ENCODE assay signal across 8 cellular contexts in the genomic region with DNA sequence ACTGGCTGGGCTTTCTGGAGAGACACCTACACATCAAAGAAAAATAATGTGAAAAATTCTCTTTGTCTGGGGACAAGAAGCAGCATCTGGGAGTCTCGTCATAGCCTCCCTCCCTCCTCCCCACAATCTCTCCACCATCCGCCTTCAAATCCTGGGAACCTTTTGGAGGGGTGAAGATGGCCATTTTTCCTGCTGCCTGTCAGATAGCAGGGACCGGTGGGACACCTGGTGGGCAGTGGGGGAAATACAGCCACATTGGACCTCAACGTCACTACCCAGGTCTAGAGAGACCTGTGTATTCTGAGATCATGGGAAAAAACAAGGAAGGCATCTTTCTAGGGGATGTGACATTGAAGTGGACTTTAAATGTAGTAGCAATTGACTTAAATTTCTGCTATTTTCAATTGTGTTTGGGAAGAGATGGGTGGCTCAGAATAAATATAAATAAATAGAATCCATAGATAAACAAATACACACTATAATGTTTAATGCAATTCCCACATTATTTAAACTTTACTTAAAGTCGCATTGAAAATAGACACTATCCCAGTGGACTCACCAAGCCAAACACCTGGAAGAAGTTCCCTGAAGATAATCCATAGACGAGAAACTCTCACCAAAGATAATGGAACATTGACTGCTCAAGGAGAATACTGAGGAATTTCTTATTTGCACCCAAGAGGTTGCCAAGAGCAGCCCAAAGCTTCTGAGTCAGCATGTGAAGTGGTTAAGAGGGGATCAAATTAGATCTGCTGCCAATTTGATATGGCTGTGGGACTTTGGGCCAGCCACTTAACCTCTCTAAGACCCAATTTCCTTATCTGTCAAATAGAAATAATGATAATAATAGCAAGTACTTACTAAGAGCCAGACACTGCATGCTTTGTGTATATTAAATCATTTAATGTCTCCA.
A peak's percentile ranks its signal among the peaks of the same experiment; 100 is the strongest.
DNase-seq lines count a peak whose midpoint lies in the region; ATAC-seq and TF ChIP-seq lines count a peak whose summit lies in the region.

No MANE protein-coding gene starts in this region.

- H3K9me3 ChIP-seq in WERI-Rb-1 (ENCODE audit: severe bottlenecking) (no peaks in the 10 kb centered on the region), esophagus muscularis mucosa (peaks cover 0 to 5% (median 0%) of the 10 kb centered on the region in 4 donors), vagina (no peaks in the 10 kb centered on the region)
- H3K9me3 ChIP-seq in naive thymus-derived CD4-positive, alpha-beta T cell (ENCODE audit: control insufficient read depth in 2 of 3, low read length in 3 of 3), result no peaks in the 10 kb centered on the region

- peaks cover 0 to 9% (median 0%) of the 10 kb centered on the region in 5 donors for H3K36me3 Mint-ChIP-seq in naive thymus-derived CD4-positive, alpha-beta T cell

- DNase-seq in AG09309 (ENCODE audit: low read depth) (peak; percentile 46), GM13977 (ENCODE audit: low spot score) (peak; percentile 65), NCI-H146 treated with DMSO at 0.1 percent for 48 hours (lab: John Stamatoyannopoulos, UW; ENCODE audit: unreplicated experiment) (peak; percentile 58), WERI-Rb-1 (peak; percentile 72), esophagus muscularis mucosa (ENCODE audit: extremely low spot score) (no peak), vagina (ENCODE audit: extremely low spot score in 2 of 2) (no peak)
- DNase-seq in naive thymus-derived CD4-positive, alpha-beta T cell, result peak in 3 of 9 donors; percentile 5 to 39 (median 10)

- CTCF ChIA-PET in naive thymus-derived CD4-positive, alpha-beta T cell (lab: Charles Lee), result no interaction called here

- H3K27me3 ChIP-seq in WERI-Rb-1 (ENCODE audit: insufficient read depth, low read depth, severe bottlenecking) (peaks cover 46% of the 10 kb centered on the region), esophagus muscularis mucosa (no peaks in the 10 kb centered on the region), vagina (no peaks in the 10 kb centered on the region)
- H3K27me3 ChIP-seq in naive thymus-derived CD4-positive, alpha-beta T cell (ENCODE audit: control insufficient read depth in 2 of 2, insufficient read depth in 2 of 2, low read length in 2 of 2), result peaks cover 0 to 4% of the 10 kb centered on the region in 2 donors

- H3K4me1 ChIP-seq in esophagus muscularis mucosa (no peaks in the 10 kb centered on the region), vagina (peaks cover 10% of the 10 kb centered on the region)
- no peaks in the 10 kb centered on the region for H3K4me1 ChIP-seq in naive thymus-derived CD4-positive, alpha-beta T cell (ENCODE audit: control insufficient read depth in 2 of 2, insufficient read depth in 2 of 2, low read length in 2 of 2)

- H3K27me3 Mint-ChIP-seq in naive thymus-derived CD4-positive, alpha-beta T cell, result peaks cover 0 to 30% (median 21%) of the 10 kb centered on the region in 5 donors

- peak; percentile 85 for ATAC-seq in HG02943 (IDR thresholded peaks at IDR 0.05; ENCODE audit: low read depth, unreplicated experiment)
- peak; percentile 64 for ATAC-seq in naive thymus-derived CD4-positive, alpha-beta T cell

- H3K4me3 Mint-ChIP-seq in naive thymus-derived CD4-positive, alpha-beta T cell, result no peak overlapping the region

- TF ChIP-seq CTCF in AG09309 (IDR thresholded peaks at IDR 0.05; ENCODE audit: control insufficient read depth, insufficient read depth, low read depth, low read length, missing control alignments) (peak; percentile 95), GM13977 (IDR thresholded peaks at IDR 0.05; ENCODE audit: extremely low read depth, insufficient read depth, missing control alignments) (peak; percentile 75), WERI-Rb-1 (IDR thresholded peaks at IDR 0.05; ENCODE audit: low read depth, low read length) (peak; percentile 72), esophagus muscularis mucosa (IDR thresholded peaks at IDR 0.05) (peak in 2 of 3 experiments; percentile 9 to 47), vagina (IDR thresholded peaks at IDR 0.05) (peak; percentile 35 to 79 (median 48))

- H3K36me3 ChIP-seq in WERI-Rb-1 (no peaks in the 10 kb centered on the region), esophagus muscularis mucosa (no peaks in the 10 kb centered on the region), vagina (no peaks in the 10 kb centered on the region)
- no peaks in the 10 kb centered on the region for H3K36me3 ChIP-seq in naive thymus-derived CD4-positive, alpha-beta T cell (ENCODE audit: control insufficient read depth in 2 of 3, insufficient read depth in 3 of 3, low read length in 3 of 3)

- no peak for TF ChIP-seq POLR2A in esophagus muscularis mucosa (IDR thresholded peaks at IDR 0.05; ENCODE audit: low read depth)
- no peak for TF ChIP-seq POLR2A in vagina (IDR thresholded peaks at IDR 0.05)

- no peak for TF ChIP-seq EP300 in esophagus muscularis mucosa (IDR thresholded peaks at IDR 0.05)

- intact Hi-C loops in esophagus muscularis mucosa (cut with DNase I) (no loop called here), vagina (cut with DNase I) (no loop called here)
- intact Hi-C loops in naive thymus-derived CD4-positive, alpha-beta T cell (cut with micrococcal nuclease), result no loop called here

- H3K4me3 ChIP-seq in AG09309 (ENCODE audit: control insufficient read depth, low read depth, low read length), result no peak overlapping the region
- H3K4me3 ChIP-seq in WERI-Rb-1 (ENCODE audit: low read depth, low read length), result no peak overlapping the region
- H3K4me3 ChIP-seq in esophagus muscularis mucosa, result no peak overlapping the region
- no peak overlapping the region for H3K4me3 ChIP-seq in naive thymus-derived CD4-positive, alpha-beta T cell (ENCODE audit: low read length)
- H3K4me3 ChIP-seq in vagina, result no peak overlapping the region

- peaks cover 0 to 19% (median 4%) of the 10 kb centered on the region in 11 donors for H3K9me3 Mint-ChIP-seq in naive thymus-derived CD4-positive, alpha-beta T cell

- H3K27ac ChIP-seq in WERI-Rb-1, result no peak overlapping the region
- no peak overlapping the region for H3K27ac ChIP-seq in esophagus muscularis mucosa (replicated peaks in 1 of 4)
- no peak overlapping the region for H3K27ac ChIP-seq in naive thymus-derived CD4-positive, alpha-beta T cell (ENCODE audit: low read depth, low read length)
- H3K27ac ChIP-seq in vagina, result peak overlapping the region; percentile 2

- POLR2A ChIA-PET in naive thymus-derived CD4-positive, alpha-beta T cell (lab: Charles Lee), result no interaction called here

- H3K27ac Mint-ChIP-seq in naive thymus-derived CD4-positive, alpha-beta T cell, result no peak overlapping the region

- in situ Hi-C loops in GM13977 (cut with MboI; ENCODE audit: low pct_unique_long_range_greater_than_20kb, low sequenced_read_pairs, unreplicated experiment), result no loop called here

- no peaks in the 10 kb centered on the region for H3K4me1 Mint-ChIP-seq in naive thymus-derived CD4-positive, alpha-beta T cell

- 48% methylated on average over 6 of the region's 6 CpGs for WGBS in esophagus muscularis mucosa

Comparison
In these comparisons a context has a peak if more than half of its experiments do, and no peak if none do; other contexts are left out.
1. DNase-seq: peak in AG09309 (single experiment), GM13977 (single experiment), NCI-H146 treated with DMSO at 0.1 percent for 48 hours (single experiment) and WERI-Rb-1 (single experiment); none in esophagus muscularis mucosa (single experiment) and vagina (0 of 2).
2. CTCF ChIP-seq: peak in every context shown above with its lines; median percentile 95 in AG09309; 75 in GM13977; 72 in WERI-Rb-1; 48 in vagina; 28 in esophagus muscularis mucosa.